Comparison of ENCODE assay signal across 35 cellular contexts in the genomic region with DNA sequence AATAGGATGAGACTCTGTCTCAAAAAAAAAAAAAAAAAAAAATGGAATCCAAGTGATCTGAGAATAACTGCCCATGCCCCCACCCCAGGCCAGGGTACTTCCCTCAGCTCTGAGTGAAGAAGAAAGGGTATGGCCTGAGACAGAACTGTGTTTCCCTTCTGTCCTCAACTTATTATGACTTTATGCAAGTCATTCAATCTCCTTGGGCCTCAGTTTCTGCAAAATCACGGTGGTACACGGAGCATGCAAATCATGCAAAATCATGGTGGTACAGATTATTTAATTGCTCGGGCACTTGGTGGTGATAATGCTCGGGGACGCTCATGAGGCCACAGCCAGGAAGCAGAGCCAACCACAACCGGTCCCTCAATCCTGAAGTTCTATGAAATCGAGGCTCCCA. TPM values are rescaled to one million over a fixed set of nuclear protein-coding genes. Genes with fewer than 3 reads are reported as not detected.
"Had no signal": no experiment of that assay in that cellular context is flagged by ENCODE, and none has a peak within 500 bp of the region (broad histone marks: within the 10 kb centered on the region; RNA-seq: fewer than 3 reads in every experiment).

No MANE protein-coding gene starts in this region.

- H3K4me1 ChIP-seq: breast epithelium had no signal

- H3K9me3 ChIP-seq: adrenal gland, body of pancreas, breast epithelium had no signal

- H3K36me3 ChIP-seq: adrenal gland, brain microvascular endothelial cell, breast epithelium, WERI-Rb-1 had no signal

- H3K4me3 ChIP-seq: adrenal gland, body of pancreas, breast epithelium had no signal

- DNase-seq: activated CD4-positive, alpha-beta memory T cell treated with anti-CD3 and anti-CD28 coated beads, Interleukin-2, amount 10 ng/mL, durations not matched to agents 7 days and 5 days; activated CD4-positive, alpha-beta T cell treated with anti-CD3 and anti-CD28 coated beads for 1 hour; activated CD4-positive, alpha-beta T cell treated with anti-CD3 and anti-CD28 coated beads for 36 hours; activated CD4-positive, alpha-beta T cell treated with anti-CD3 and anti-CD28 coated beads for 48 hours; activated CD4-positive, alpha-beta T cell treated with anti-CD3 and anti-CD28 coated beads, Interleukin-2, amount 10 ng/mL, durations not matched to agents 7 days and 5 days; activated CD4-positive, alpha-beta T cell treated with anti-CD3 and anti-CD28 coated beads, Interleukin-2, amount 50 U/mL, for 48 hours; activated CD4-positive, CD25-positive, alpha-beta regulatory T cell; activated CD8-positive, alpha-beta memory T cell treated with anti-CD3 and anti-CD28 coated beads for 24 hours; activated CD8-positive, alpha-beta memory T cell treated with anti-CD3 and anti-CD28 coated beads, Interleukin-2, amount 10 ng/mL, durations not matched to agents 7 days and 5 days; activated CD8-positive, alpha-beta memory T cell treated with anti-CD3 and anti-CD28 coated beads, Interleukin-2, amount 50 U/mL, for 48 hours; activated CD8-positive, alpha-beta T cell treated with anti-CD3 and anti-CD28 coated beads, Interleukin-2, amount 10 ng/mL, durations not matched to agents 7 days and 5 days; activated effector memory CD4-positive, alpha-beta T cell treated with anti-CD3 and anti-CD28 coated beads, Interleukin-2, amount 50 U/mL, for 16 hours; activated gamma-delta T cell treated with Interleukin-2 at 50 U/mL for 16 hours; activated naive CD4-positive, alpha-beta T cell; activated naive CD4-positive, alpha-beta T cell treated with anti-CD3 and anti-CD28 coated beads for 36 hours; activated naive CD4-positive, alpha-beta T cell treated with anti-CD3 and anti-CD28 coated beads, Interleukin-2, amount 50 U/mL, for 16 hours; activated naive CD8-positive, alpha-beta T cell treated with anti-CD3 and anti-CD28 coated beads for 36 hours; activated T-cell treated with anti-CD3 and anti-CD28 coated beads, Interleukin-2, amount 50 U/mL, for 24 hours; activated T-cell treated with anti-CD3 and anti-CD28 coated beads, Interleukin-2, amount 50 U/mL, for 48 hours; adrenal gland; amniotic stem cell; aorta; body of pancreas; brain microvascular endothelial cell; central memory CD4-positive, alpha-beta T cell; T-helper 1 cell; T-helper 2 cell; T-helper 9 cell; WERI-Rb-1 had no signal

- ATAC-seq: activated CD4-positive, alpha-beta T cell treated with anti-CD3 and anti-CD28 coated beads for 36 hours; activated CD4-positive, CD25-positive, alpha-beta regulatory T cell treated with anti-CD3 and anti-CD28 coated beads, Interleukin-2, amount 50 U/mL, for 24 hours; activated CD8-positive, alpha-beta memory T cell treated with anti-CD3 and anti-CD28 coated beads, Interleukin-2, amount 10 ng/mL, durations not matched to agents 7 days and 5 days; activated CD8-positive, alpha-beta T cell treated with anti-CD3 and anti-CD28 coated beads, Interleukin-2, amount 10 ng/mL, durations not matched to agents 7 days and 5 days; activated naive CD4-positive, alpha-beta T cell treated with anti-CD3 and anti-CD28 coated beads, Interleukin-2, amount 50 U/mL, for 72 hours; body of pancreas; WTC11 had no signal

- H3K27ac ChIP-seq: body of pancreas, brain microvascular endothelial cell, breast epithelium, WERI-Rb-1 had no signal

- FAIRE-seq: astrocyte had no signal

- H3K27me3 ChIP-seq: adrenal gland, body of pancreas, breast epithelium had no signal

RNA-seq across cellular contexts. Expression of a gene that starts 56.5 kb away (rescaled TPM):
- total RNA-seq: activated CD4-positive, alpha-beta memory T cell treated with anti-CD3 and anti-CD28 coated beads, Interleukin-2, amount 10 ng/mL, durations not matched to agents 7 days and 5 days; activated CD4-positive, alpha-beta T cell treated with anti-CD3 and anti-CD28 coated beads for 36 hours; activated CD4-positive, alpha-beta T cell treated with anti-CD3 and anti-CD28 coated beads, Interleukin-2, amount 10 ng/mL, durations not matched to agents 7 days and 5 days; activated CD8-positive, alpha-beta memory T cell treated with anti-CD3 and anti-CD28 coated beads, Interleukin-2, amount 10 ng/mL, durations not matched to agents 7 days and 5 days; activated CD8-positive, alpha-beta T cell treated with anti-CD3 and anti-CD28 coated beads, Interleukin-2, amount 10 ng/mL, durations not matched to agents 7 days and 5 days; activated naive CD4-positive, alpha-beta T cell treated with anti-CD3 and anti-CD28 coated beads for 36 hours; activated naive CD4-positive, alpha-beta T cell treated with anti-CD3 and anti-CD28 coated beads, Interleukin-2, amount 50 U/mL, for 72 hours; activated naive CD8-positive, alpha-beta T cell treated with anti-CD3 and anti-CD28 coated beads for 36 hours; activated T-helper 2 cell treated with anti-CD3 and anti-CD28 coated beads, Interferon-gamma antibody, Interleukin-2, Interleukin-4, amounts not matched to agents 10 μg/mL and 5 μg/mL and 100 μg/mL, durations not matched to agents 14 hours and 24 hours and 36 hours had no signal
